20 cellular contexts compared by ENCODE assay signal in genomic region chr7:139741813-139742344, GRCh38. TPM values are rescaled to one million over a fixed set of nuclear protein-coding genes. Genes with fewer than 3 reads are reported as not detected.
DNase-seq lines count a peak whose midpoint lies in the region; ATAC-seq, FAIRE-seq and TF ChIP-seq lines count a peak whose summit lies in the region.
"Had no signal": no experiment of that assay in that cellular context is flagged by ENCODE, and none has a peak within 500 bp of the region (broad histone marks: within the 10 kb centered on the region; RNA-seq: fewer than 3 reads in every experiment).

No MANE protein-coding gene starts in this region.

- no peak overlapping the region for H3K4me3 Mint-ChIP-seq in activated T-helper 17 cell treated with anti-CD3 and anti-CD28 coated beads, Interleukin-2, amount 50 U/mL, for 72 hours
- H3K4me3 Mint-ChIP-seq: activated CD4-positive, alpha-beta T cell treated with anti-CD3 and anti-CD28 coated beads, Interleukin-2, amount 10 ng/mL, durations not matched to agents 7 days and 5 days; stimulated activated naive CD8-positive, alpha-beta T cell treated with anti-CD3 and anti-CD28 coated beads, Interleukin-15, Interleukin-2, amounts not matched to agents 100 ng/mL and 50 ng/mL, for 24 hours; T-helper 1 cell treated with Interleukin-12 subunit alpha and Interleukin-12 subunit beta and Interleukin-4 antibody, amounts not matched to agents 30 μg/mL and 1 μg/mL, for 36 hours had no signal

- peak; percentile 50 for FAIRE-seq in HepG2 (lab: Jason Lieb, UNC)
- FAIRE-seq: bronchial epithelial cell had no signal

- ATAC-seq in heart left ventricle: no peak
- ATAC-seq in Right ventricle myocardium superior (ENCODE audit: poor library complexity): no peak
- no peak for ATAC-seq in activated T-helper 17 cell treated with anti-CD3 and anti-CD28 coated beads, Interleukin-2, amount 50 U/mL, for 72 hours (replicated peaks)
- ATAC-seq in HepG2: no peak
- ATAC-seq in HG03159 (IDR thresholded peaks at IDR 0.05; ENCODE audit: unreplicated experiment): no peak
- ATAC-seq: upper lobe of right lung had no signal

- H3K4me3 ChIP-seq in heart left ventricle (no peak overlapping the region), HepG2 (replicated peaks in 1 of 3; ENCODE audit: insufficient read depth in 1 of 3, low read depth in 2 of 3, low read length in 3 of 3) (peak overlapping the region in 1 of 3 experiments; percentile 20; a peak in 1 of 6 replicates), PC-9 (no peak overlapping the region)
- H3K4me3 ChIP-seq: BLaER1, spleen, upper lobe of right lung had no signal

- CTCF ChIA-PET in HepG2 (lab: Yijun Ruan, JAX; ENCODE audit: low intra/inter-chr PET ratio, low total read pairs) (no interaction called here), PC-9 (lab: Charles Lee) (no interaction called here)

- no peaks in the 10 kb centered on the region for H3K9me2 ChIP-seq in PC-9 (ENCODE audit: insufficient read depth)

- H3K36me3 Mint-ChIP-seq in activated T-helper 17 cell treated with anti-CD3 and anti-CD28 coated beads, Interleukin-2, amount 50 U/mL, for 72 hours (ENCODE audit: low read depth): peaks cover 16% of the 10 kb centered on the region

- H4K20me1 ChIP-seq in HepG2 (ENCODE audit: insufficient read depth, low read length) (peaks cover 61% of the 10 kb centered on the region), PC-9 (ENCODE audit: insufficient read depth) (peaks cover 5% of the 10 kb centered on the region; the same call in 1 of the 2 replicates)

- H3K4me2 ChIP-seq in HepG2 (ENCODE audit: low read depth, low read length) (peak overlapping the region; percentile 73), PC-9 (no peak overlapping the region)
- H3K4me2 ChIP-seq: BLaER1 had no signal

- peaks cover 93% of the 10 kb centered on the region for H3K79me2 ChIP-seq in HepG2 (ENCODE audit: insufficient read depth, low read length)
- H3K79me2 ChIP-seq in PC-9 (ENCODE audit: low read depth): no peaks in the 10 kb centered on the region

- no peak overlapping the region for H3K9ac ChIP-seq in HepG2 (ENCODE audit: insufficient read depth, low read depth, low read length)
- H3K9ac ChIP-seq: BLaER1 had no signal

- H3K36me3 ChIP-seq in heart left ventricle: peaks cover 0 to 11% (median 0%) of the 10 kb centered on the region in 9 donors
- H3K36me3 ChIP-seq in HepG2 (replicated peaks in 1 of 2; ENCODE audit: control insufficient read depth in 1 of 2, insufficient read depth in 2 of 2, low read length in 2 of 2): peaks cover 0 to 9% of the 10 kb centered on the region in 2 experiments; a peak in 1 of 5 replicates
- H3K36me3 ChIP-seq in PC-9 (ENCODE audit: low read depth): no peaks in the 10 kb centered on the region
- H3K36me3 ChIP-seq: upper lobe of right lung had no signal

- POLR2A ChIA-PET in HepG2 (lab: Yijun Ruan, JAX): interaction anchor here (0.8 to 2.0 kb wide), 6 partner anchors 10 to 62 kb away, joined by 3 to 8 read pairs (median 3); no protein-coding TSS in a partner anchor
- POLR2A ChIA-PET in PC-9 (lab: Charles Lee; ENCODE audit: unreplicated experiment): no interaction called here

- H3K9me3 ChIP-seq in heart left ventricle (no peaks in the 10 kb centered on the region), HepG2 (ENCODE audit: low read length) (no peaks in the 10 kb centered on the region), PC-9 (ENCODE audit: insufficient read depth, low read depth) (no peaks in the 10 kb centered on the region)
- H3K9me3 ChIP-seq: BLaER1, spleen, upper lobe of right lung had no signal

- intact Hi-C loops in heart left ventricle (cut with DNase I): loop anchor here in 1 of 10 donors (5.0 kb wide), 1 partner anchor 35 kb away; the partner anchor contains the start of gene HIPK2
- intact Hi-C loops in Right ventricle myocardium superior (cut with DNase I): no loop called here
- intact Hi-C loops in HepG2 (cut with micrococcal nuclease; ENCODE audit: unreplicated experiment): loop anchor here (2.0 to 10.0 kb wide), 2 partner anchors 67 to 87 kb away; no protein-coding TSS in a partner anchor
- intact Hi-C loops in PC-9 (cut with micrococcal nuclease; ENCODE audit: unreplicated experiment): no loop called here

- no peaks in the 10 kb centered on the region for H3K27me3 Mint-ChIP-seq in activated T-helper 17 cell treated with anti-CD3 and anti-CD28 coated beads, Interleukin-2, amount 50 U/mL, for 72 hours
- H3K27me3 Mint-ChIP-seq: activated CD4-positive, alpha-beta T cell treated with anti-CD3 and anti-CD28 coated beads, Interleukin-2, amount 10 ng/mL, durations not matched to agents 7 days and 5 days; stimulated activated naive CD8-positive, alpha-beta T cell treated with anti-CD3 and anti-CD28 coated beads, Interleukin-15, Interleukin-2, amounts not matched to agents 100 ng/mL and 50 ng/mL, for 24 hours had no signal

- WGBS in heart left ventricle, 4 donors: 47 to 64% (median 57%) methylated on average over 5 of the region's 5 CpGs
- 53% methylated on average over 5 of the region's 5 CpGs for WGBS in HepG2 (ENCODE audit: low lambda C conversion rate)

- no peaks in the 10 kb centered on the region for H3K27me3 ChIP-seq in heart left ventricle
- H3K27me3 ChIP-seq in HepG2 (ENCODE audit: control insufficient read depth in 1 of 2, insufficient read depth in 2 of 2, low read length in 2 of 2): no peaks in the 10 kb centered on the region
- H3K27me3 ChIP-seq in PC-9 (ENCODE audit: insufficient read depth, low read depth): no peaks in the 10 kb centered on the region
- H3K27me3 ChIP-seq: BLaER1, spleen, upper lobe of right lung had no signal

- H2AFZ ChIP-seq in HepG2 (ENCODE audit: low read length) (no peak overlapping the region), PC-9 (no peak overlapping the region)

- H3K9me3 Mint-ChIP-seq in activated T-helper 17 cell treated with anti-CD3 and anti-CD28 coated beads, Interleukin-2, amount 50 U/mL, for 72 hours: no peaks in the 10 kb centered on the region
- H3K9me3 Mint-ChIP-seq: activated CD4-positive, alpha-beta T cell treated with anti-CD3 and anti-CD28 coated beads, Interleukin-2, amount 10 ng/mL, durations not matched to agents 7 days and 5 days; stimulated activated naive CD8-positive, alpha-beta T cell treated with anti-CD3 and anti-CD28 coated beads, Interleukin-15, Interleukin-2, amounts not matched to agents 100 ng/mL and 50 ng/mL, for 24 hours; T-helper 1 cell treated with Interleukin-12 subunit alpha and Interleukin-12 subunit beta and Interleukin-4 antibody, amounts not matched to agents 30 μg/mL and 1 μg/mL, for 36 hours had no signal

- DNase-seq in heart left ventricle (no peak), Right ventricle myocardium superior (no peak), HepG2 (ENCODE audit: low spot score) (no peak), PC-9 (no peak)
- DNase-seq in activated CD4-positive, alpha-beta T cell treated with anti-CD3 and anti-CD28 coated beads, Interleukin-2, amount 50 U/mL, for 48 hours: no peak
- DNase-seq: ACHN; activated CD4-positive, alpha-beta T cell treated with anti-CD3 and anti-CD28 coated beads, Interleukin-2, amount 10 ng/mL, durations not matched to agents 7 days and 5 days; activated gamma-delta T cell; Calu3; GOT3; NCI-H510A; spleen; upper lobe of right lung had no signal

- peaks cover 34% of the 10 kb centered on the region for H3K4me1 Mint-ChIP-seq in activated T-helper 17 cell treated with anti-CD3 and anti-CD28 coated beads, Interleukin-2, amount 50 U/mL, for 72 hours

- H3K27ac ChIP-seq in heart left ventricle (peak overlapping the region in 8 of 12 donors; percentile 19 to 97 (median 92)), HepG2 (ENCODE audit: extremely low read length, insufficient read depth, low read length) (peak overlapping the region; percentile 76), temporal lobe (ENCODE audit: low read depth, low read length) (peak overlapping the region; percentile 92), PC-9 (no peak overlapping the region)
- H3K27ac ChIP-seq: BLaER1, spleen, upper lobe of right lung had no signal

- H3K4me1 ChIP-seq in heart left ventricle (peaks cover 26 to 100% (median 95%) of the 10 kb centered on the region in 12 donors), HepG2 (ENCODE audit: insufficient read depth, low read length) (peaks cover 100% of the 10 kb centered on the region), PC-9 (replicated peaks; ENCODE audit: insufficient read depth) (no peaks in the 10 kb centered on the region)

- no peaks in the 10 kb centered on the region for H3F3A ChIP-seq in PC-9 (ENCODE audit: insufficient read depth, low read depth)

- no peak for TF ChIP-seq CTCF in heart left ventricle (IDR thresholded peaks at IDR 0.05)
- no peak for TF ChIP-seq CTCF in HepG2 (CRISPR knock-in tag; IDR thresholded peaks at IDR 0.05)
- TF ChIP-seq CTCF in PC-9 (conservative IDR thresholded peaks at IDR 0.05): no peak

- TF ChIP-seq EP300 in HepG2 (IDR thresholded peaks at IDR 0.05; ENCODE audit: low read depth in 2 of 2, low read length in 2 of 2): no peak
- no peak for TF ChIP-seq EP300 in HepG2 (CRISPR knock-in tag; IDR thresholded peaks at IDR 0.05; ENCODE audit: borderline replicate concordance)

- BruUV-seq in HepG2 (replicated peaks; lab: Mats Ljungman, UMichigan) (no TSS peak), PC-9 (replicated peaks; lab: Mats Ljungman, UMichigan) (no TSS peak)

- TF ChIP-seq POLR2A in heart left ventricle (IDR thresholded peaks at IDR 0.05) (no peak), HepG2 (IDR thresholded peaks at IDR 0.05; ENCODE audit: insufficient read depth in 1 of 2, low read depth in 2 of 2, low read length in 2 of 2) (no peak)

- TF ChIP-seq RAD21 in HepG2 (CRISPR knock-in tag; IDR thresholded peaks at IDR 0.05): no peak

- H3K27ac Mint-ChIP-seq in activated T-helper 17 cell treated with anti-CD3 and anti-CD28 coated beads, Interleukin-2, amount 50 U/mL, for 72 hours: peak overlapping the region; percentile 32
- H3K27ac Mint-ChIP-seq: activated CD4-positive, alpha-beta T cell treated with anti-CD3 and anti-CD28 coated beads, Interleukin-2, amount 10 ng/mL, durations not matched to agents 7 days and 5 days; stimulated activated naive CD8-positive, alpha-beta T cell treated with anti-CD3 and anti-CD28 coated beads, Interleukin-15, Interleukin-2, amounts not matched to agents 100 ng/mL and 50 ng/mL, for 24 hours; T-helper 1 cell treated with Interleukin-12 subunit alpha and Interleukin-12 subunit beta and Interleukin-4 antibody, amounts not matched to agents 30 μg/mL and 1 μg/mL, for 36 hours had no signal

- in situ Hi-C loops in HepG2 (cut with HindIII; ENCODE audit: extremely low pct_ligation_motif_present, low pct_unique_long_range_greater_than_20kb): no loop called here

RNA-seq across cellular contexts. Expression of gene HIPK2, which starts 35.9 kb away (rescaled TPM):
- 100 to 1,000 TPM; 102 to 244 (median 143) TPM for total RNA-seq in heart left ventricle
- 100 to 1,000 TPM in 1 of 2 donors, 10 to 100 TPM in 1; 43.2 to 205 TPM for polyA plus RNA-seq in heart left ventricle
- 88.5 TPM for total RNA-seq in Right ventricle myocardium superior
- 10 to 100 TPM; 44.2 to 46.9 TPM for total RNA-seq in activated T-helper 17 cell treated with anti-CD3 and anti-CD28 coated beads, Interleukin-2, amount 50 U/mL, for 72 hours
- total RNA-seq in HepG2 (2016; rRNA removed; fragmentation: Illumina TruSeq; extraction: Trizol): 14.4 and 25.9 TPM in 2 replicates
- total RNA-seq in HepG2 (2016; cell fraction: cytosol; rRNA removed; fragmentation: Illumina TruSeq; extraction: Trizol; ENCODE audit: low read depth): 38.1 and 38.4 TPM in 2 replicates
- total RNA-seq in HepG2 (2016; cell fraction: insoluble cytoplasmic fraction; rRNA removed; fragmentation: Illumina TruSeq; extraction: Trizol): 13.8 and 20.2 TPM in 2 replicates
- 26.7 and 27.9 TPM in 2 replicates for total RNA-seq in HepG2 (2016; cell fraction: membrane; rRNA removed; fragmentation: Illumina TruSeq; extraction: Trizol)
- total RNA-seq in HepG2 (2016; cell fraction: nucleus; rRNA removed; fragmentation: Illumina TruSeq; extraction: Trizol): 19.7 and 24.5 TPM in 2 replicates
- 17.0 and 20.2 TPM in 2 replicates for polyA plus RNA-seq in HepG2 (2011; rRNA removed)
- 11.5 and 11.7 TPM in 2 replicates for polyA plus RNA-seq in HepG2 (2011; cell fraction: cytosol; rRNA removed)
- 34.6 and 39.9 TPM in 2 replicates for polyA plus RNA-seq in HepG2 (2011; cell fraction: nucleus; rRNA removed)
- polyA plus RNA-seq in HepG2 (2012): 18.0 and 18.2 TPM in 2 replicates
- polyA plus RNA-seq in HepG2 (2016; cell fraction: cytosol; fragmentation: Illumina TruSeq; extraction: Trizol; ENCODE audit: low read depth): 2.4 and 2.9 TPM in 2 replicates
- polyA plus RNA-seq in HepG2 (2016; cell fraction: insoluble cytoplasmic fraction; fragmentation: Illumina TruSeq; extraction: Trizol; ENCODE audit: low read depth): 15.0 and 20.1 TPM in 2 replicates
- 5.5 and 6.5 TPM in 2 replicates for polyA plus RNA-seq in HepG2 (2016; cell fraction: membrane; fragmentation: Illumina TruSeq; extraction: Trizol; ENCODE audit: low read depth)
- polyA plus RNA-seq in HepG2 (2016; cell fraction: nucleus; fragmentation: Illumina TruSeq; extraction: Trizol; ENCODE audit: insufficient read depth, low read depth): 17.7 and 18.3 TPM in 2 replicates
- polyA minus RNA-seq in HepG2 (2011; rRNA and poly(A)+ RNA removed; ENCODE audit: low replicate concordance): 10.5 and 48.8 TPM in 2 replicates
- 29.2 and 34.4 TPM in 2 replicates for polyA minus RNA-seq in HepG2 (2011; cell fraction: cytosol; rRNA and poly(A)+ RNA removed)
- polyA minus RNA-seq in HepG2 (2011; cell fraction: nucleus; rRNA and poly(A)+ RNA removed): 29.6 and 32.6 TPM in 2 replicates
- total RNA-seq in temporal lobe: 20.4 TPM
- total RNA-seq in PC-9 (2021): 23.9 and 35.2 TPM in 2 replicates
